ENCODE assay signal across 20 cellular contexts in the genomic region with DNA sequence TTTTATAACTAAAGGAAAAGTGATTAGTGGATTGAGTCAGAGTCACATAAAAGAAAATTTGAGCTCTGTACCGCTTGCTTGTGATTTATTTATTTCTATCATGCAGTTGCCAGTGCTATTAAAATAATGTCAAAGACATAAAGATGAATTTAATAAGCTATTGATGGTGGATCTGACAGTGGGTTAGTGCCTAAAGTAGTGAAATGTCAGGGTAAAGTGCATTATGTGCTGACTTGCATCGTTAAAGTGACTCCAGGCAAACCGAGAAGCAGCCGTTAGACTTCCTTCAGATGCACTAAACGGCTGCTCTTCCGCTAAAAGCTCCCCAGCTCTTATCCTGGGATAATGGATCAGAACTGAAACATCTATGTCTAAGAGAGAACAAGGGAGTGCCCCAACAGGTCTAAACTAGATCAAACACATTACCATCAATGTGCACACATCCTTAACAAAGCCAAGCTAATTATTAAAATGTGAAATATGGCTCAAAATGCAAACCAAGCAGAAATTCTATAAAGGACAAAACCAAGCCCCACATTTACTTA.
DNase-seq lines count a peak whose midpoint lies in the region; FAIRE-seq and TF ChIP-seq lines count a peak whose summit lies in the region.
"Had no signal": no experiment of that assay in that cellular context is flagged by ENCODE, and none has a peak within 500 bp of the region (broad histone marks: within the 10 kb centered on the region; RNA-seq: fewer than 3 reads in every experiment).

No MANE protein-coding gene starts in this region.

- peak overlapping the region; percentile 35 for H3K4me2 ChIP-seq in keratinocyte (ENCODE audit: control insufficient read depth, extremely low read depth, insufficient read depth, low read depth, low read length)
- H3K4me2 ChIP-seq: GM23338 had no signal

- H3K4me3 Mint-ChIP-seq in endodermal cell, result no peak overlapping the region
- H3K4me3 Mint-ChIP-seq: CD14-positive monocyte; CD4-positive, alpha-beta memory T cell; GM23338 had no signal

- H3K36me3 Mint-ChIP-seq in endodermal cell (ENCODE audit: low read depth), result no peaks in the 10 kb centered on the region
- H3K36me3 Mint-ChIP-seq: CD14-positive monocyte; CD4-positive, alpha-beta memory T cell had no signal

- H3K27ac Mint-ChIP-seq in endodermal cell, result no peak overlapping the region
- H3K27ac Mint-ChIP-seq: CD14-positive monocyte, GM23338 had no signal

- TF ChIP-seq CTCF in keratinocyte (optimal IDR thresholded peaks at IDR 0.05 in 1 of 3, IDR thresholded peaks at IDR 0.05 in 1 of 3, conservative IDR thresholded peaks at IDR 0.05 in 1 of 3; ENCODE audit: extremely low read depth in 1 of 3, insufficient read depth in 2 of 3, low read length in 3 of 3), result no peak
- TF ChIP-seq CTCF in vagina (IDR thresholded peaks at IDR 0.05), result no peak
- no peak for TF ChIP-seq CTCF in esophagus squamous epithelium (IDR thresholded peaks at IDR 0.05)
- TF ChIP-seq CTCF in endodermal cell (conservative IDR thresholded peaks at IDR 0.05), result no peak

- H3K27ac ChIP-seq in keratinocyte (ENCODE audit: control insufficient read depth, insufficient read depth, low read length) (no peak overlapping the region), vagina (peak overlapping the region; percentile 13), esophagus squamous epithelium (no peak overlapping the region), endodermal cell (ENCODE audit: low read depth, low read length) (no peak overlapping the region)
- H3K27ac ChIP-seq: BLaER1, HL-60 had no signal

- dilution Hi-C loops in keratinocyte (cut with MboI; ENCODE audit: extremely low pct_ligation_motif_present, low sequenced_read_pairs), result no loop called here

- no peaks in the 10 kb centered on the region for H3K9me3 ChIP-seq in keratinocyte (ENCODE audit: control insufficient read depth, low read depth, low read length)
- H3K9me3 ChIP-seq in vagina, result no peaks in the 10 kb centered on the region
- H3K9me3 ChIP-seq in esophagus squamous epithelium, result no peaks in the 10 kb centered on the region
- peaks cover 12% of the 10 kb centered on the region for H3K9me3 ChIP-seq in endodermal cell (ENCODE audit: control insufficient read depth, low read length)

- no peaks in the 10 kb centered on the region for H3K27me3 ChIP-seq in keratinocyte (ENCODE audit: control insufficient read depth, extremely low read depth, insufficient read depth, low read length)
- no peaks in the 10 kb centered on the region for H3K27me3 ChIP-seq in vagina
- H3K27me3 ChIP-seq in esophagus squamous epithelium, result no peaks in the 10 kb centered on the region
- no peaks in the 10 kb centered on the region for H3K27me3 ChIP-seq in endodermal cell (ENCODE audit: control insufficient read depth, insufficient read depth, low read length, poor library complexity, severe bottlenecking)
- H3K27me3 ChIP-seq: BLaER1 had no signal

- DNase-seq in NCI-H187 treated with DMSO at 0.1 percent for 48 hours (lab: John Stamatoyannopoulos, UW) (peak; percentile 4), NCI-H187 (lab: John Stamatoyannopoulos, UW) (no peak), M059J (ENCODE audit: low read depth) (peak; percentile 20), keratinocyte (ENCODE audit: low read depth, low spot score) (no peak), vagina (ENCODE audit: extremely low spot score in 2 of 2) (no peak), esophagus squamous epithelium (lab: John Stamatoyannopoulos, UW) (no peak), endodermal cell (no peak)
- DNase-seq: 8988T; CD4-positive, alpha-beta memory T cell; DMS153; DMS79; GDM1; HCEC 1CT had no signal

- FAIRE-seq in keratinocyte (lab: Jason Lieb, UNC), result peak; percentile 84
- FAIRE-seq: GM12892, GM18507, H54 had no signal

- peak overlapping the region; percentile 54 for H2AFZ ChIP-seq in keratinocyte (ENCODE audit: control insufficient read depth, low read length)
- H2AFZ ChIP-seq: GM23338 had no signal

- WGBS in esophagus squamous epithelium, 2 donors, result 51 to 61% methylated on average over 6 of the region's 6 CpGs
- WGBS in endodermal cell (ENCODE audit: insufficient coverage in 1 of 2, insufficient read length in 1 of 2), 2 experiments, result 90 to 94% methylated on average over 2 to 6 of the region's 6 CpGs

- H3K79me2 ChIP-seq in keratinocyte (ENCODE audit: control insufficient read depth, insufficient read depth, low read length), result no peaks in the 10 kb centered on the region

- intact Hi-C loops in vagina (cut with DNase I) (no loop called here), esophagus squamous epithelium (cut with DNase I) (no loop called here)

- peaks cover 4% of the 10 kb centered on the region for H3K9me3 Mint-ChIP-seq in endodermal cell

- no peaks in the 10 kb centered on the region for H3K36me3 ChIP-seq in keratinocyte (ENCODE audit: control insufficient read depth in 2 of 2, extremely low read depth in 1 of 2, insufficient read depth in 2 of 2, low read length in 2 of 2)
- no peaks in the 10 kb centered on the region for H3K36me3 ChIP-seq in vagina
- no peaks in the 10 kb centered on the region for H3K36me3 ChIP-seq in esophagus squamous epithelium
- no peaks in the 10 kb centered on the region for H3K36me3 ChIP-seq in endodermal cell (ENCODE audit: control insufficient read depth, insufficient read depth, low read length)
- H3K36me3 ChIP-seq: BLaER1 had no signal

- H3K9me1 ChIP-seq in keratinocyte (ENCODE audit: control insufficient read depth, extremely low read depth, insufficient read depth, low read length), result no peaks in the 10 kb centered on the region

- H3K4me1 Mint-ChIP-seq in endodermal cell, result no peaks in the 10 kb centered on the region
- H3K4me1 Mint-ChIP-seq: CD14-positive monocyte; CD4-positive, alpha-beta memory T cell; GM23338 had no signal

- H3K4me3 ChIP-seq in keratinocyte (ENCODE audit: control insufficient read depth in 2 of 3, extremely low read depth in 1 of 3, insufficient read depth in 2 of 3, low read depth in 1 of 3, low read length in 3 of 3), result no peak overlapping the region
- H3K4me3 ChIP-seq in vagina, result no peak overlapping the region
- no peak overlapping the region for H3K4me3 ChIP-seq in esophagus squamous epithelium
- no peak overlapping the region for H3K4me3 ChIP-seq in endodermal cell (ENCODE audit: low read length)
- H3K4me3 ChIP-seq: BLaER1, GM23338 had no signal

- H3K9ac ChIP-seq in keratinocyte (ENCODE audit: control insufficient read depth, extremely low read depth, insufficient read depth, low read length), result no peak overlapping the region
- H3K9ac ChIP-seq in endodermal cell (ENCODE audit: extremely low read depth, low read length, poor library complexity, severe bottlenecking), result no peak overlapping the region
- H3K9ac ChIP-seq: BLaER1 had no signal

- peaks cover 5% of the 10 kb centered on the region for H3K4me1 ChIP-seq in keratinocyte (ENCODE audit: control insufficient read depth, extremely low read depth, insufficient read depth, low read length)
- H3K4me1 ChIP-seq in vagina, result peaks cover 17% of the 10 kb centered on the region
- peaks cover 0 to 16% (median 3%) of the 10 kb centered on the region in 3 donors for H3K4me1 ChIP-seq in esophagus squamous epithelium
- no peaks in the 10 kb centered on the region for H3K4me1 ChIP-seq in endodermal cell (ENCODE audit: control insufficient read depth, insufficient read depth, low read length)

- no peak for TF ChIP-seq POLR2A in vagina (IDR thresholded peaks at IDR 0.05)
- TF ChIP-seq POLR2A in esophagus squamous epithelium (IDR thresholded peaks at IDR 0.05), result no peak

- peaks cover 40% of the 10 kb centered on the region for H3K27me3 Mint-ChIP-seq in endodermal cell (ENCODE audit: insufficient read depth)
- H3K27me3 Mint-ChIP-seq: CD4-positive, alpha-beta memory T cell had no signal

- H4K20me1 ChIP-seq in keratinocyte (ENCODE audit: control insufficient read depth, extremely low read depth, insufficient read depth, low read length), result no peaks in the 10 kb centered on the region
- H4K20me1 ChIP-seq: BLaER1 had no signal

Comparison
In these comparisons a context has a peak if more than half of its experiments do, and no peak if none do; other contexts are left out.
1. DNase-seq: peak in NCI-H187 treated with DMSO at 0.1 percent for 48 hours (single experiment) and M059J (single experiment); none in NCI-H187 (0 of 2), keratinocyte (single experiment), vagina (0 of 2), esophagus squamous epithelium (single experiment) and endodermal cell (single experiment).